In the genomic region with DNA sequence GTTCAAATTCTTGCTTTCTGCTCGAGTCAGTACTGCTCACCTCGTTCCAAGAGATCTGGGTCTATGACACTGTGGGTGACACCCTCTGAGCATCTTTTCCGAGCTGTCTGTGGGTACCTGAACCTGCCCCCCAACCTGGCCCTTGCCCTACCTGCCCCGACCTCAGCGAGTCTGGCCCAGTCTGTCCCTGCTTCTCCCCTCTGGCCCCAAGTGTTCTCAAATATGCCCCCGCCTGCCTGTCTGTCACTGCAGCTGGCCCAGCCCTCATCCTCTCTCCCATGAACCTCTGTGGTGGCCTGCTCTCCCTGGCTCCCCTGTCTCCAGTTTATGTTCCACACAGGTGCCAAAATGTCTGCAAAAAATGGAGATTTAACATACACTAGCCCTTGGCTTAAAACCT, we compare ENCODE assay signal across 18 cellular contexts. TPM values are rescaled to one million over a fixed set of nuclear protein-coding genes. Genes with fewer than 3 reads are reported as not detected.
DNase-seq lines count a peak whose midpoint lies in the region; ATAC-seq, FAIRE-seq and TF ChIP-seq lines count a peak whose summit lies in the region.
"Had no signal": no experiment of that assay in that cellular context is flagged by ENCODE, and none has a peak within 500 bp of the region (broad histone marks: within the 10 kb centered on the region; RNA-seq: fewer than 3 reads in every experiment).

No MANE protein-coding gene starts in this region.

- 83% methylated on average over 6 of the region's 6 CpGs for WGBS in pancreas, 2 donors
- WGBS in upper lobe of left lung, 2 donors = 90 to 93% methylated on average over 6 of the region's 6 CpGs

- peaks cover 17 to 75% of the 10 kb centered on the region in 2 donors for H3K4me1 ChIP-seq in left lung
- H3K4me1 ChIP-seq in pancreas = peaks cover 26 to 39% (median 33%) of the 10 kb centered on the region in 3 donors
- peaks cover 32 to 54% (median 47%) of the 10 kb centered on the region in 4 donors for H3K4me1 ChIP-seq in upper lobe of left lung

- H3K9me3 Mint-ChIP-seq in T-helper 1 cell treated with Interleukin-12 subunit alpha and Interleukin-12 subunit beta and Interleukin-4 antibody, amounts not matched to agents 30 μg/mL and 1 μg/mL, for 36 hours = peaks cover 22% of the 10 kb centered on the region

- TF ChIP-seq POLR2A in upper lobe of left lung (IDR thresholded peaks at IDR 0.05) = no peak

- H3K27me3 ChIP-seq in left lung = no peaks in the 10 kb centered on the region
- H3K27me3 ChIP-seq in pancreas = no peaks in the 10 kb centered on the region
- no peaks in the 10 kb centered on the region for H3K27me3 ChIP-seq in upper lobe of left lung
- H3K27me3 ChIP-seq: BLaER1 treated with 17β-estradiol and CSF1 and Interleukin-3, amounts not matched to agents 10 nM and 100 nM; MG63 had no signal

- intact Hi-C loops in left lung (cut with DNase I) = no loop called here
- intact Hi-C loops in pancreas (cut with DNase I) = no loop called here

- DNase-seq in T-helper 1 cell (no peak), left lung (no peak), pancreas (no peak), upper lobe of left lung (peak in 1 of 2 donors; percentile 36), NCI-H1930 (lab: John Stamatoyannopoulos, UW) (no peak), epidermal melanocyte (ENCODE audit: insufficient read length, low spot score) (no peak)
- DNase-seq: DMS 273 treated with DMSO at 0.1 percent for 48 hours, GOT3, MG63, NCI-H1105 treated with DMSO at 0.1 percent for 48 hours, NCI-H2029, NCI-H510A treated with DMSO at 0.1 percent for 48 hours had no signal

- H3K4me3 ChIP-seq in left lung = no peak overlapping the region
- no peak overlapping the region for H3K4me3 ChIP-seq in pancreas
- H3K4me3 ChIP-seq in upper lobe of left lung = no peak overlapping the region
- H3K4me3 ChIP-seq: BLaER1 treated with 17β-estradiol and CSF1 and Interleukin-3, amounts not matched to agents 10 nM and 100 nM; MG63 had no signal

- no peak for FAIRE-seq in pancreas (lab: Jason Lieb, UNC)

- H3K27ac Mint-ChIP-seq in T-helper 1 cell treated with Interleukin-12 subunit alpha and Interleukin-12 subunit beta and Interleukin-4 antibody, amounts not matched to agents 30 μg/mL and 1 μg/mL, for 36 hours = peak overlapping the region; percentile 12

- TF ChIP-seq CTCF in left lung (IDR thresholded peaks at IDR 0.05) = no peak
- TF ChIP-seq CTCF in pancreas (IDR thresholded peaks at IDR 0.05) = no peak
- TF ChIP-seq CTCF in upper lobe of left lung (IDR thresholded peaks at IDR 0.05) = no peak

- H3K9me3 ChIP-seq in left lung (no peaks in the 10 kb centered on the region), pancreas (no peaks in the 10 kb centered on the region), upper lobe of left lung (no peaks in the 10 kb centered on the region)
- H3K9me3 ChIP-seq: MG63 had no signal

- no peaks in the 10 kb centered on the region for H3K4me1 Mint-ChIP-seq in T-helper 1 cell treated with Interleukin-12 subunit alpha and Interleukin-12 subunit beta and Interleukin-4 antibody, amounts not matched to agents 30 μg/mL and 1 μg/mL, for 36 hours (ENCODE audit: low read depth)

- no peaks in the 10 kb centered on the region for H3K27me3 Mint-ChIP-seq in T-helper 1 cell treated with Interleukin-12 subunit alpha and Interleukin-12 subunit beta and Interleukin-4 antibody, amounts not matched to agents 30 μg/mL and 1 μg/mL, for 36 hours (ENCODE audit: low read depth)

- TF ChIP-seq EP300 in upper lobe of left lung (IDR thresholded peaks at IDR 0.05) = no peak

- no peak overlapping the region for H3K4me3 Mint-ChIP-seq in T-helper 1 cell treated with Interleukin-12 subunit alpha and Interleukin-12 subunit beta and Interleukin-4 antibody, amounts not matched to agents 30 μg/mL and 1 μg/mL, for 36 hours

- no peak for ATAC-seq in left lung
- ATAC-seq in pancreas = no peak
- ATAC-seq in upper lobe of left lung (ENCODE audit: low FRiP score in 2 of 2) = no peak
- ATAC-seq in GM18502 (IDR thresholded peaks at IDR 0.05; ENCODE audit: poor library complexity, unreplicated experiment) = no peak

- H3K36me3 ChIP-seq in left lung (peaks cover 0 to 76% of the 10 kb centered on the region in 2 donors), pancreas (peaks cover 0 to 5% (median 0%) of the 10 kb centered on the region in 3 donors), upper lobe of left lung (peaks cover 7 to 61% (median 24%) of the 10 kb centered on the region in 4 donors)
- H3K36me3 ChIP-seq: BLaER1 treated with 17β-estradiol and CSF1 and Interleukin-3, amounts not matched to agents 10 nM and 100 nM had no signal

- H3K27ac ChIP-seq in left lung (peak overlapping the region; percentile 69 to 75), pancreas (peak overlapping the region; percentile 11 to 80 (median 50)), upper lobe of left lung (peak overlapping the region in 3 of 4 donors; percentile 49 to 83 (median 80))
- H3K27ac ChIP-seq: 22Rv1, KMS-11 had no signal

- peaks cover 2% of the 10 kb centered on the region for H3K36me3 Mint-ChIP-seq in T-helper 1 cell treated with Interleukin-12 subunit alpha and Interleukin-12 subunit beta and Interleukin-4 antibody, amounts not matched to agents 30 μg/mL and 1 μg/mL, for 36 hours (ENCODE audit: low read depth)

RNA-seq across cellular contexts. Expression of a gene that starts 11.8 kb away (rescaled TPM):
- 100 to 1,000 TPM; 142 to 224 TPM for total RNA-seq in left lung
- total RNA-seq in pancreas = 10 to 100 TPM; 17.1 to 74.5 (median 29.3) TPM
- 10 to 100 TPM; 22.1 to 29.1 TPM for polyA plus RNA-seq in pancreas
- 100 to 1,000 TPM in 3 of 6 donors, 10 to 100 TPM in 3; 48.2 to 148 (median 111) TPM for total RNA-seq in upper lobe of left lung

RNA-seq across cellular contexts. Expression of a gene that starts 32.5 kb away (rescaled TPM):
- total RNA-seq in left lung (1 to 10 TPM; 1.5 to 2.5 TPM), pancreas (1 to 10 TPM in 1 of 6 donors, under 1 TPM in 5; 0.12 to 1.2 (median 0.32) TPM), upper lobe of left lung (1 to 10 TPM in 3 of 6 donors, under 1 TPM in 2, not detected in 1; 0.57 to 1.7 (median 1.4) TPM)
- under 1 TPM; 0.30 to 0.47 TPM for polyA plus RNA-seq in pancreas
- total RNA-seq: RPMI7951 had no signal
